Comparison of ENCODE assay signal across 8 cellular contexts in genomic region chr4:154618708-154619315, GRCh38. TPM values are rescaled to one million over a fixed set of nuclear protein-coding genes. Genes with fewer than 3 reads are reported as not detected.
DNase-seq lines count a peak whose midpoint lies in the region; ATAC-seq and TF ChIP-seq lines count a peak whose summit lies in the region.

No MANE protein-coding gene starts in this region.

- H3K27me3 ChIP-seq in neuronal stem cell (ENCODE audit: control insufficient read depth in 3 of 3, insufficient read depth in 3 of 3, low read depth in 1 of 3, low read length in 3 of 3) (peaks cover 0 to 9% (median 0%) of the 10 kb centered on the region in 3 experiments), uterus (no peaks in the 10 kb centered on the region)

- H3K36me3 ChIP-seq in neuronal stem cell (replicated peaks in 1 of 2; ENCODE audit: control insufficient read depth in 2 of 2, insufficient read depth in 2 of 2, low read length in 2 of 2) (no peaks in the 10 kb centered on the region), uterus (no peaks in the 10 kb centered on the region)

- no CpG with 5 or more reads among the region's 4 CpGs for WGBS in neuronal stem cell (ENCODE audit: extremely low coverage in 2 of 2, insufficient read length in 2 of 2, insufficient replicate concordance in 1 of 2), 2 donors

- DNase-seq in CD1c-positive myeloid dendritic cell (ENCODE audit: extremely low spot score) = peak; percentile 33
- DNase-seq in NCI-H460 (ENCODE audit: extremely low read depth, low read depth) = peak; percentile 54
- DNase-seq in activated CD8-positive, alpha-beta memory T cell treated with anti-CD3 and anti-CD28 coated beads, Interleukin-2, amount 50 U/mL, for 4 hours = peak; percentile 34
- peak; percentile 24 for DNase-seq in fibroblast of gingiva (ENCODE audit: low read depth)
- peak; percentile 39 for DNase-seq in neuronal stem cell (ENCODE audit: low spot score)
- no peak for DNase-seq in uterus

- no peak overlapping the region for H3K18ac ChIP-seq in neuronal stem cell (ENCODE audit: low read length)

- peak in 1 of 4 experiments; percentile 21 for TF ChIP-seq CTCF in uterus (IDR thresholded peaks at IDR 0.05)

- H3K4me1 ChIP-seq in neuronal stem cell (ENCODE audit: control insufficient read depth in 2 of 2, insufficient read depth in 1 of 2, low read depth in 1 of 2, low read length in 2 of 2) = no peaks in the 10 kb centered on the region
- H3K4me1 ChIP-seq in uterus = no peaks in the 10 kb centered on the region

- intact Hi-C loops in uterus (cut with DNase I; ENCODE audit: low total_unique reads) = no loop called here

- H2BK120ac ChIP-seq in neuronal stem cell (ENCODE audit: low read depth, low read length) = no peak overlapping the region

- H3K14ac ChIP-seq in neuronal stem cell (ENCODE audit: low read length) = no peak overlapping the region

- no peak overlapping the region for H3K9ac ChIP-seq in neuronal stem cell (ENCODE audit: low read depth, low read length, poor library complexity)

- ATAC-seq in GM18867 (IDR thresholded peaks at IDR 0.05; ENCODE audit: unreplicated experiment) = peak; percentile 66
- peak; percentile 48 for ATAC-seq in HG03060 (IDR thresholded peaks at IDR 0.05; ENCODE audit: low read depth, unreplicated experiment)

- H4K91ac ChIP-seq in neuronal stem cell (ENCODE audit: low read depth, low read length, poor library complexity) = no peak overlapping the region

- H2BK12ac ChIP-seq in neuronal stem cell (ENCODE audit: low read length) = no peak overlapping the region

- TF ChIP-seq POLR2A in uterus (IDR thresholded peaks at IDR 0.05) = no peak

- H2AFZ ChIP-seq in neuronal stem cell (ENCODE audit: low read length) = no peak overlapping the region

- no peak overlapping the region for H3K4me2 ChIP-seq in neuronal stem cell (ENCODE audit: insufficient read depth, low read length, poor library complexity, severe bottlenecking)

- no peak overlapping the region for H4K8ac ChIP-seq in neuronal stem cell (ENCODE audit: low read depth, low read length)

- no peak overlapping the region for H3K23ac ChIP-seq in neuronal stem cell (ENCODE audit: low read depth, low read length, poor library complexity)

- H2BK5ac ChIP-seq in neuronal stem cell (ENCODE audit: low read length) = no peak overlapping the region

- no peak overlapping the region for H2BK15ac ChIP-seq in neuronal stem cell (ENCODE audit: low read length)

- H3K9me3 ChIP-seq in neuronal stem cell (replicated peaks in 1 of 2; ENCODE audit: control insufficient read depth in 2 of 2, insufficient read depth in 1 of 2, low read depth in 1 of 2, low read length in 2 of 2) (no peaks in the 10 kb centered on the region), uterus (no peaks in the 10 kb centered on the region)

- H3K79me1 ChIP-seq in neuronal stem cell (ENCODE audit: low read depth, low read length) = no peaks in the 10 kb centered on the region

- H3K4ac ChIP-seq in neuronal stem cell (ENCODE audit: low read length) = no peak overlapping the region

- H3K27ac ChIP-seq in neuronal stem cell (replicated peaks; ENCODE audit: low read length) (no peak overlapping the region), uterus (no peak overlapping the region)

- no peak overlapping the region for H2AK5ac ChIP-seq in neuronal stem cell (ENCODE audit: low read depth, low read length)

- H3K4me3 ChIP-seq in neuronal stem cell (ENCODE audit: low read length in 2 of 2) = no peak overlapping the region
- no peak overlapping the region for H3K4me3 ChIP-seq in uterus

RNA-seq across cellular contexts. Expression of gene FGG, which starts 6.4 kb away (rescaled TPM):
- 5.6 and 5.8 TPM in 2 replicates for total RNA-seq in NCI-H460 (2014; rRNA removed; shearing (Covaris generic))
- 2.1 and 4.4 TPM in 2 replicates for polyA plus RNA-seq in NCI-H460 (2014; cell fraction: nucleus; rRNA removed)
- not detected for polyA plus RNA-seq in neuronal stem cell (2013, experiment 1 of 2)
- not detected for polyA plus RNA-seq in neuronal stem cell (2013, experiment 2 of 2)
- total RNA-seq in uterus = under 1 TPM in 1 of 4 donors, not detected in 3; 0.61 TPM

RNA-seq across cellular contexts. Expression of gene FGA, which starts 28.3 kb away (rescaled TPM):
- not detected in 2 replicates for total RNA-seq in NCI-H460 (2014; rRNA removed; shearing (Covaris generic))
- polyA plus RNA-seq in NCI-H460 (2014; cell fraction: nucleus; rRNA removed) = not detected in 2 replicates
- polyA plus RNA-seq in neuronal stem cell (2013, experiment 1 of 2) = not detected
- not detected for polyA plus RNA-seq in neuronal stem cell (2013, experiment 2 of 2)
- total RNA-seq in uterus = 1 to 10 TPM in 1 of 4 donors, not detected in 3; 1.6 TPM

RNA-seq across cellular contexts. Expression of gene FGB, which starts 56.0 kb away (rescaled TPM):
- total RNA-seq in NCI-H460 (2014; rRNA removed; shearing (Covaris generic)) = 0.61 and 1.1 TPM in 2 replicates
- polyA plus RNA-seq in NCI-H460 (2014; cell fraction: nucleus; rRNA removed) = 0.14 and 1.4 TPM in 2 replicates
- not detected for polyA plus RNA-seq in neuronal stem cell (2013, experiment 1 of 2)
- not detected for polyA plus RNA-seq in neuronal stem cell (2013, experiment 2 of 2)
- 1 to 10 TPM in 1 of 4 donors, not detected in 3; 1.1 TPM for total RNA-seq in uterus

Comparison
In these comparisons a context has a peak if more than half of its experiments do, and no peak if none do; other contexts are left out.
1. DNase-seq: peak in CD1c-positive myeloid dendritic cell (single experiment), NCI-H460 (single experiment), activated CD8-positive, alpha-beta memory T cell treated with anti-CD3 and anti-CD28 coated beads, Interleukin-2, amount 50 U/mL, for 4 hours (single experiment), fibroblast of gingiva (single experiment) and neuronal stem cell (single experiment); none in uterus (0 of 2).